8 cellular contexts compared by ENCODE assay signal in genomic region chr15:29102911-29103824, GRCh38.
DNase-seq lines count a peak whose midpoint lies in the region; ATAC-seq and TF ChIP-seq lines count a peak whose summit lies in the region.

No MANE protein-coding gene starts in this region.

- TF ChIP-seq CTCF in esophagus muscularis mucosa (IDR thresholded peaks at IDR 0.05) = no peak
- TF ChIP-seq CTCF in omental fat pad (IDR thresholded peaks at IDR 0.05) = no peak

- no peaks in the 10 kb centered on the region for H3K36me3 ChIP-seq in esophagus muscularis mucosa

- peak overlapping the region; percentile 55 to 61 (median 58) for H3K4me3 ChIP-seq in esophagus muscularis mucosa

- intact Hi-C loops in esophagus muscularis mucosa (cut with DNase I) = no loop called here

- TF ChIP-seq EP300 in esophagus muscularis mucosa (IDR thresholded peaks at IDR 0.05) = no peak

- peak; percentile 18 for ATAC-seq in HG03045 (IDR thresholded peaks at IDR 0.05; ENCODE audit: unreplicated experiment)
- ATAC-seq in omental fat pad (ENCODE audit: low FRiP score) = peak; percentile 35
- no peak for ATAC-seq in HG03280 (IDR thresholded peaks at IDR 0.05; ENCODE audit: unreplicated experiment)

- WGBS in esophagus muscularis mucosa = 80% methylated on average over 20 of the region's 52 CpGs

- TF ChIP-seq POLR2A in esophagus muscularis mucosa (IDR thresholded peaks at IDR 0.05; ENCODE audit: low read depth) = no peak

- H3K27me3 ChIP-seq in esophagus muscularis mucosa = peaks cover 0 to 12% (median 0%) of the 10 kb centered on the region in 4 donors

- no peaks in the 10 kb centered on the region for H3K9me3 ChIP-seq in esophagus muscularis mucosa

- DNase-seq in AG20443 (ENCODE audit: low spot score) (peak; percentile 57), esophagus muscularis mucosa (ENCODE audit: extremely low spot score) (no peak), omental fat pad (ENCODE audit: low spot score) (no peak), midbrain (lab: John Stamatoyannopoulos, UW) (no peak), NCI-H2171 treated with DMSO at 0.1 percent for 48 hours (lab: John Stamatoyannopoulos, UW) (no peak), D341Med (ENCODE audit: low spot score) (no peak)

- H3K27ac ChIP-seq in esophagus muscularis mucosa (replicated peaks in 1 of 4) = peak overlapping the region in 2 of 4 donors; percentile 57 to 71

- H3K4me1 ChIP-seq in esophagus muscularis mucosa = peaks cover 7 to 14% (median 12%) of the 10 kb centered on the region in 4 donors
